23 cellular contexts compared by ENCODE assay signal in genomic region chr2:239429473-239430350, GRCh38. TPM values are rescaled to one million over a fixed set of nuclear protein-coding genes. Genes with fewer than 3 reads are reported as not detected.
DNase-seq lines count a peak whose midpoint lies in the region; ATAC-seq and TF ChIP-seq lines count a peak whose summit lies in the region.
"Had no signal": no experiment of that assay in that cellular context is flagged by ENCODE, and none has a peak within 500 bp of the region (broad histone marks: within the 10 kb centered on the region; RNA-seq: fewer than 3 reads in every experiment).

No MANE protein-coding gene starts in this region.

- POLR2A ChIA-PET in IMR-90 (lab: Charles Lee; ENCODE audit: unreplicated experiment): no interaction called here

- TF ChIP-seq CTCF in IMR-90 (conservative IDR thresholded peaks at IDR 0.05; ENCODE audit: low read depth, low read length) (no peak), mucosa of descending colon (IDR thresholded peaks at IDR 0.05) (no peak)

- no peak overlapping the region for H3K56ac ChIP-seq in IMR-90 (ENCODE audit: extremely low read depth, insufficient read depth, low read length)

- no peaks in the 10 kb centered on the region for H3K4me1 ChIP-seq in IMR-90 (ENCODE audit: control insufficient read depth, insufficient read depth, low read length)
- no peaks in the 10 kb centered on the region for H3K4me1 ChIP-seq in mucosa of descending colon (ENCODE audit: low read depth)
- H3K4me1 ChIP-seq: neural progenitor cell had no signal

- H3K79me1 ChIP-seq in IMR-90 (ENCODE audit: low read depth in 1 of 2, low read length in 2 of 2): no peaks in the 10 kb centered on the region

- H4K5ac ChIP-seq in IMR-90 (ENCODE audit: low read depth, low read length): no peak overlapping the region

- no peak overlapping the region for H3K9ac ChIP-seq in IMR-90 (ENCODE audit: low read depth, low read length)
- H3K9ac ChIP-seq: neural progenitor cell had no signal

- BruUV-seq in IMR-90 (replicated peaks; lab: Mats Ljungman, UMichigan): no TSS peak

- H2BK120ac ChIP-seq in IMR-90 (ENCODE audit: low read depth, low read length): no peak overlapping the region

- in situ Hi-C loops in IMR-90 (cut with MboI; ENCODE audit: low sequenced_read_pairs): no loop called here

- H3K23ac ChIP-seq in IMR-90 (ENCODE audit: low read depth, low read length): no peak overlapping the region

- H4K8ac ChIP-seq in IMR-90 (ENCODE audit: low read depth in 2 of 2, low read length in 2 of 2): no peak overlapping the region

- no peak overlapping the region for H2BK15ac ChIP-seq in IMR-90 (ENCODE audit: low read depth, low read length)

- no peak overlapping the region for H2AFZ ChIP-seq in IMR-90 (replicated peaks; ENCODE audit: low read length, poor library complexity)
- H2AFZ ChIP-seq: neural progenitor cell had no signal

- no peak overlapping the region for H3K4me2 ChIP-seq in IMR-90 (ENCODE audit: low read depth, low read length)
- H3K4me2 ChIP-seq: neural progenitor cell had no signal

- no peak overlapping the region for H3K18ac ChIP-seq in IMR-90 (ENCODE audit: low read depth, low read length)

- H3K36me3 ChIP-seq in IMR-90 (ENCODE audit: control insufficient read depth, insufficient read depth, low read length) (no peaks in the 10 kb centered on the region), mucosa of descending colon (ENCODE audit: low read depth) (no peaks in the 10 kb centered on the region)

- no peaks in the 10 kb centered on the region for H4K20me1 ChIP-seq in IMR-90 (ENCODE audit: insufficient read depth, low read length)

- CTCF ChIA-PET in IMR-90 (lab: Yijun Ruan, JAX): no interaction called here

- no peak for TF ChIP-seq RAD21 in IMR-90 (IDR thresholded peaks at IDR 0.05; ENCODE audit: low read length)

- H2AK5ac ChIP-seq in IMR-90 (ENCODE audit: low read depth, low read length): no peak overlapping the region

- no peaks in the 10 kb centered on the region for H3K9me1 ChIP-seq in IMR-90 (ENCODE audit: insufficient read depth, low read length)

- ATAC-seq in IMR-90 (ENCODE audit: low read depth) (peak; percentile 53), mucosa of descending colon (no peak), SK-N-SH treated with all-trans-retinoic acid at 6 μM for 48 hours (no peak)
- ATAC-seq: activated CD8-positive, alpha-beta T cell treated with anti-CD3 and anti-CD28 coated beads, Interleukin-2, amount 10 ng/mL, durations not matched to agents 7 days and 5 days had no signal

- dilution Hi-C loops in IMR-90 (cut with HindIII; ENCODE audit: low sequenced_read_pairs, unreplicated experiment): no loop called here

- H2BK20ac ChIP-seq in IMR-90 (ENCODE audit: low read depth, low read length): no peak overlapping the region

- H2BK5ac ChIP-seq in IMR-90 (ENCODE audit: low read depth, low read length, poor library complexity, severe bottlenecking): no peak overlapping the region

- no peak overlapping the region for H3K14ac ChIP-seq in IMR-90 (replicated peaks; ENCODE audit: low read depth, low read length)

- no peak overlapping the region for H3K4ac ChIP-seq in IMR-90 (ENCODE audit: low read depth, low read length)

- intact Hi-C loops in IMR-90 (cut with micrococcal nuclease): no loop called here
- intact Hi-C loops in mucosa of descending colon (cut with DNase I, micrococcal nuclease): no loop called here

- no peak for TF ChIP-seq POLR2A in IMR-90 (IDR thresholded peaks at IDR 0.05; ENCODE audit: low read depth, low read length)

- H2AK9ac ChIP-seq in IMR-90 (replicated peaks; ENCODE audit: low read depth, low read length, poor library complexity): no peak overlapping the region

- peak; percentile 39 for DNase-seq in IMR-90
- DNase-seq in NCI-H748 (lab: John Stamatoyannopoulos, UW; ENCODE audit: unreplicated experiment): peak; percentile 86
- DNase-seq in fibroblast of gingiva (ENCODE audit: low read depth): peak; percentile 84
- DNase-seq in myocyte (ENCODE audit: low read depth): peak; percentile 79
- no peak for DNase-seq in mucosa of descending colon
- no peak for DNase-seq in GM19240 (ENCODE audit: insufficient read length, low spot score)
- DNase-seq: activated CD4-positive, alpha-beta T cell treated with anti-CD3 and anti-CD28 coated beads for 1 hour; activated CD8-positive, alpha-beta T cell treated with anti-CD3 and anti-CD28 coated beads, Interleukin-2, amount 10 ng/mL, durations not matched to agents 7 days and 5 days; activated effector memory CD4-positive, alpha-beta T cell treated with anti-CD3 and anti-CD28 coated beads, Interleukin-2, amount 50 U/mL, for 16 hours; activated naive CD8-positive, alpha-beta T cell treated with anti-CD3 and anti-CD28 coated beads, Interleukin-2, amount 10 ng/mL, durations not matched to agents 7 days and 5 days; activated T-cell treated with anti-CD3 and anti-CD28 coated beads for 4 hours; hypothalamus; MM.1S; NCI-H187 treated with DMSO at 0.1 percent for 48 hours; NK-92 treated with Interleukin-12 subunit alpha and Interleukin-12 subunit beta, amount 100 ng/mL, for 24 hours; posterior cingulate gyrus; SIG-M5; T-helper 1 cell; trophoblast cell had no signal

- no CpG with 5 or more reads among the region's 12 CpGs for whole genome bisulfite sequencing in IMR-90 (ENCODE audit: extremely low coverage in 2 of 2, insufficient read length in 1 of 2), 2 experiments

- H3K4me3 ChIP-seq in IMR-90 (ENCODE audit: insufficient read depth, low read depth, low read length) (no peak overlapping the region), mucosa of descending colon (no peak overlapping the region)
- H3K4me3 ChIP-seq: lung, neural progenitor cell had no signal

- H3K9me3 ChIP-seq in IMR-90 (ENCODE audit: control insufficient read depth, insufficient read depth, low read length) (peaks cover 2% of the 10 kb centered on the region; the same call in 1 of the 2 replicates), mucosa of descending colon (no peaks in the 10 kb centered on the region)

- no peak overlapping the region for H4K91ac ChIP-seq in IMR-90 (ENCODE audit: insufficient read depth, low read depth, low read length)

- no peak overlapping the region for H3K27ac ChIP-seq in IMR-90 (ENCODE audit: insufficient read depth, low read length)
- H3K27ac ChIP-seq: epithelial cell of prostate, neural progenitor cell had no signal

- H3K27me3 ChIP-seq in IMR-90 (ENCODE audit: control insufficient read depth, insufficient read depth, low read length): peaks cover 4% of the 10 kb centered on the region; the same call in 1 of the 2 replicates
- H3K27me3 ChIP-seq: neural progenitor cell had no signal

TF ChIP-seq in IMR-90, 13 proteins besides CTCF, POLR2A, EP300 and RAD21 (continues in another document):
- TF ChIP-seq CEBPB (IDR thresholded peaks at IDR 0.05; ENCODE audit: low read depth, low read length) (no peak), NFE2L2 (IDR thresholded peaks at IDR 0.05; ENCODE audit: low read depth, low read length) (no peak), MAZ (IDR thresholded peaks at IDR 0.05; ENCODE audit: borderline replicate concordance, low read depth, low read length) (no peak), MAFK (IDR thresholded peaks at IDR 0.05; ENCODE audit: low read depth, low read length) (no peak), USF2 (IDR thresholded peaks at IDR 0.05; ENCODE audit: low read depth, low read length) (no peak), RFX5 (IDR thresholded peaks at IDR 0.05; ENCODE audit: low read depth, low read length) (no peak), RCOR1 (IDR thresholded peaks at IDR 0.05; ENCODE audit: insufficient replicate concordance, low read length) (no peak), CHD1 (IDR thresholded peaks at IDR 0.05; ENCODE audit: low read depth, low read length) (no peak), MXI1 (IDR thresholded peaks at IDR 0.05; ENCODE audit: borderline replicate concordance, low read depth, low read length) (no peak)

TF ChIP-seq in SK-N-SH treated with all-trans-retinoic acid at 6 μM for 48 hours, 23 proteins besides CTCF, POLR2A, EP300 and RAD21:
- TF ChIP-seq ISL1 (CRISPR knock-in tag; IDR thresholded peaks at IDR 0.05): no peak
- no peak for TF ChIP-seq CSRNP3 (CRISPR knock-in tag; IDR thresholded peaks at IDR 0.05)
- TF ChIP-seq ZNF8 (CRISPR knock-in tag; IDR thresholded peaks at IDR 0.05): no peak
- no peak for TF ChIP-seq RARB (CRISPR knock-in tag; IDR thresholded peaks at IDR 0.05)
- TF ChIP-seq SNAI2 (CRISPR knock-in tag; IDR thresholded peaks at IDR 0.05): no peak
- no peak for TF ChIP-seq ESRRG (CRISPR knock-in tag; IDR thresholded peaks at IDR 0.05)
- no peak for TF ChIP-seq TOX (CRISPR knock-in tag; IDR thresholded peaks at IDR 0.05; ENCODE audit: borderline replicate concordance)
- no peak for TF ChIP-seq ZNF70 (CRISPR knock-in tag; IDR thresholded peaks at IDR 0.05)

RNA-seq across cellular contexts. Expression of gene HDAC4, which starts 28.9 kb away (rescaled TPM):
- total RNA-seq in IMR-90 (2012; rRNA removed): 3.3 and 7.2 TPM in 2 replicates
- 4.1 and 7.4 TPM in 2 replicates for polyA plus RNA-seq in IMR-90 (2012; rRNA removed)
- polyA plus RNA-seq in IMR-90 (2012; cell fraction: cytosol; rRNA removed): 1.3 and 7.1 TPM in 2 replicates
- polyA plus RNA-seq in IMR-90 (2012; cell fraction: nucleus; rRNA removed; ENCODE audit: low replicate concordance): 24.5 and 34.9 TPM in 2 replicates
- total RNA-seq in myocyte: 38.5 and 78.0 TPM in 2 replicates
- polyA plus RNA-seq in myocyte (2012): 14.7 TPM
- 100 to 1,000 TPM in 1 of 3 donors, 10 to 100 TPM in 2; 41.4 to 147 (median 44.0) TPM for total RNA-seq in mucosa of descending colon

Comparison
In these comparisons a context has a peak if more than half of its experiments do, and no peak if none do; other contexts are left out.
1. DNase-seq: peak in IMR-90 (single experiment), NCI-H748 (single experiment), fibroblast of gingiva (single experiment) and myocyte (single experiment); none in mucosa of descending colon (0 of 3) and GM19240 (single experiment).